Comparison of ENCODE assay signal across 8 cellular contexts in the genomic region with DNA sequence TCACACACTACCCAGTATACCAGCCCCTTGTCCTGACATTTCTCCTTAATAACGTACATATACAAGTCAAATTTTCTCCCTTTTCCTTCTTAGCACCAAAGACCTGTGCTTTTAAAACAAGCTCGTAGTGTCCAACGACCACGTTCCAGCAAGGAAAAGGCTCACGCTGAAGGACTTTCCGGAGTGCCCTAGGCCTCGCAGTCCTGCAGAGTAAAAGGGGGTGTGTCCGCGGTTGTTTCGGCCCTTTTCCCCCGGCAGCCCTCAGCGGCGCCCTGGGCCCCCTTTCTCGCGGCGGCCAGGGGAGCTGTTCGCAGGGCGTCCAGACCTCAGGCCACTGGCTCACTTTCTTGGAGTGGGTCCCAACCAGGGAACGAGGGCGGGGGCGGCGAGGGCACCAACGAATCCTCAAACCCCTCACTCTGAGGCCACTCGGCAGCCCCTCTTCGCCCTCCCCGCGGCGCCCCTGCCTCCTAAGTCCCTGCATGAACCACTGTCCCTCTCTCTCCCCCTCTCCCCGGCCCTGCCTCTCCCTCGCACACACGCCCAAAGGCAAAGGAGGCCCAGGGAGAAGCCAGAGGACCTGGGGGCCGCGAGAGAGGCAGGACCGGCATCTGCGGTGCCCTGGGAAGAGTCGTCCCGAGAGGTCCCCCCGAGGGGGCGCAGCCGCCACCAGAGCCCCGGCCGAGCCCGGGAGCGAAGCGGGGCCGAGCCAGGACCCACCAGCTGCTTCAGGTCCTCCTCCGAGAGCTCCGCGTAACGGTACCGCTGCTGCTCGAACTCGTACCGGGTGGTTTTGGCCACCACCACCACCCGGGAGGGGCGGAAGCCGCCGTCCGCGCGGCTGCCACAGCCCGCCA. TPM values are rescaled to one million over a fixed set of nuclear protein-coding genes. Genes with fewer than 3 reads are reported as not detected.
DNase-seq lines count a peak whose midpoint lies in the region; ATAC-seq and TF ChIP-seq lines count a peak whose summit lies in the region.

No MANE protein-coding gene starts in this region.

- H3K27me3 ChIP-seq in neutrophil (no peaks in the 10 kb centered on the region), transverse colon (no peaks in the 10 kb centered on the region)

- TF ChIP-seq POLR2A in transverse colon (IDR thresholded peaks at IDR 0.05), result no peak

- peak; percentile 72 for DNase-seq in D341Med (ENCODE audit: low spot score)
- DNase-seq in HS-27A (ENCODE audit: low read depth), result peak; percentile 48
- peak; percentile 51 for DNase-seq in RPMI8226
- peak; percentile 46 for DNase-seq in activated naive CD4-positive, alpha-beta T cell treated with anti-CD3 and anti-CD28 coated beads, Interleukin-2, amount 50 U/mL, for 16 hours
- peak; percentile 9 for DNase-seq in glomerular endothelial cell (ENCODE audit: extremely low read depth, low read depth, low spot score)
- peak; percentile 68 for DNase-seq in transverse colon

- in situ Hi-C loops in transverse colon (cut with MboI; ENCODE audit: low pct_ligation_motif_present in 1 of 4, low pct_unique_long_range_greater_than_20kb in 1 of 4, low sequenced_read_pairs in 3 of 4), result loop anchor here in 1 of 4 donors (10.0 kb wide), 1 partner anchor 86 kb away; a partner anchor contains a TSS

- H3K27ac ChIP-seq in neutrophil, result peak overlapping the region; percentile 86
- H3K27ac ChIP-seq in transverse colon, result peak overlapping the region; percentile 98 to 99 (median 99)

- H3K36me3 ChIP-seq in neutrophil (no peaks in the 10 kb centered on the region), transverse colon (no peaks in the 10 kb centered on the region)

- intact Hi-C loops in transverse colon (cut with DNase I; ENCODE audit: low total_unique reads), result loop anchor here (2.0 kb wide), 1 partner anchor 64 kb away; no protein-coding TSS in a partner anchor

- WGBS in transverse colon (ENCODE audit: low coverage in 1 of 2), 2 donors, result 0 to 1% methylated on average over 4 to 14 of the region's 62 CpGs

- no peaks in the 10 kb centered on the region for H3K9me3 ChIP-seq in neutrophil
- H3K9me3 ChIP-seq in transverse colon, result no peaks in the 10 kb centered on the region

- H3K4me3 ChIP-seq in neutrophil (ENCODE audit: low read depth in 1 of 2, low read length in 1 of 2) (peak overlapping the region; percentile 73 to 92), transverse colon (peak overlapping the region; percentile 87 to 98 (median 91))

- H3K4me1 ChIP-seq in neutrophil (ENCODE audit: control insufficient read depth in 1 of 2, insufficient read depth in 1 of 2, low read depth in 1 of 2, low read length in 1 of 2), result peaks cover 16 to 19% of the 10 kb centered on the region in 2 experiments
- H3K4me1 ChIP-seq in transverse colon, result peaks cover 21 to 46% (median 36%) of the 10 kb centered on the region in 4 donors

- TF ChIP-seq EP300 in transverse colon (IDR thresholded peaks at IDR 0.05; ENCODE audit: low read depth), result no peak

- ATAC-seq in GM21367 (IDR thresholded peaks at IDR 0.05; ENCODE audit: unreplicated experiment), result peak; percentile 21

- TF ChIP-seq CTCF in neutrophil (IDR thresholded peaks at IDR 0.05) (no peak), transverse colon (IDR thresholded peaks at IDR 0.05) (no peak)

RNA-seq across cellular contexts. Expression of a gene that starts 0.7 kb away (rescaled TPM):
- total RNA-seq in glomerular endothelial cell (8.7 and 9.6 TPM in 2 replicates), transverse colon (10 to 100 TPM; 14.6 to 31.4 (median 22.4) TPM)

Comparison
In these comparisons a context has a peak if more than half of its experiments do, and no peak if none do; other contexts are left out.
1. Peak in every context shown above with its lines: DNase-seq, ATAC-seq, H3K4me3 ChIP-seq and H3K27ac ChIP-seq.
2. DNase-seq: peak in every context shown above with its lines; median percentile 72 in D341Med; 68 in transverse colon; 51 in RPMI8226; 48 in HS-27A; 46 in activated naive CD4-positive, alpha-beta T cell treated with anti-CD3 and anti-CD28 coated beads, Interleukin-2, amount 50 U/mL, for 16 hours; 9 in glomerular endothelial cell.